Comparison of ENCODE assay signal across 8 cellular contexts in genomic region chr10:51700228-51700835, GRCh38. TPM values are rescaled to one million over a fixed set of nuclear protein-coding genes. Genes with fewer than 3 reads are reported as not detected.
DNase-seq lines count a peak whose midpoint lies in the region; ATAC-seq and TF ChIP-seq lines count a peak whose summit lies in the region.

No MANE protein-coding gene starts in this region.

- H3K9me3 ChIP-seq in Karpas-422 (ENCODE audit: low read length) (no peaks in the 10 kb centered on the region), left ventricle myocardium inferior (replicated peaks) (no peaks in the 10 kb centered on the region)

- peak in 1 of 2 donors; percentile 23 for ATAC-seq in activated naive CD4-positive, alpha-beta T cell treated with anti-CD3 and anti-CD28 coated beads, Interleukin-2, amount 50 U/mL, for 72 hours
- no peak for ATAC-seq in HG02678 (IDR thresholded peaks at IDR 0.05; ENCODE audit: unreplicated experiment)
- ATAC-seq in GM21528 (IDR thresholded peaks at IDR 0.05; ENCODE audit: low FRiP score, unreplicated experiment), result no peak

- H3K4me3 Mint-ChIP-seq in CD14-positive monocyte, result peak overlapping the region; percentile 98 to 99

- no peaks in the 10 kb centered on the region for H3K9me2 ChIP-seq in Karpas-422 (replicated peaks; ENCODE audit: insufficient read depth, low read length)

- H3K4me1 Mint-ChIP-seq in CD14-positive monocyte, result peaks cover 36% of the 10 kb centered on the region

- DNase-seq in CD14-positive monocyte (ENCODE audit: low spot score) (no peak), Karpas-422 (no peak), left ventricle myocardium inferior (no peak), putamen (ENCODE audit: low spot score) (peak; percentile 3), NCI-H1436 (lab: John Stamatoyannopoulos, UW) (no peak)
- no peak for DNase-seq in activated naive CD4-positive, alpha-beta T cell treated with anti-CD3 and anti-CD28 coated beads, Interleukin-2, amount 50 U/mL, for 72 hours (ENCODE audit: low spot score in 2 of 2)

- no peaks in the 10 kb centered on the region for H3K27me3 Mint-ChIP-seq in CD14-positive monocyte (ENCODE audit: low read depth in 3 of 3)

- H4K20me1 ChIP-seq in Karpas-422 (ENCODE audit: insufficient read depth, low read depth, low read length), result peaks cover 6% of the 10 kb centered on the region; the same call in 1 of the 2 replicates

- peak overlapping the region; percentile 77 for H3K9ac ChIP-seq in Karpas-422 (ENCODE audit: low read length)

- H3K27ac ChIP-seq in Karpas-422 (ENCODE audit: low read length), result peak overlapping the region; percentile 67
- peak overlapping the region; percentile 95 for H3K27ac ChIP-seq in left ventricle myocardium inferior (replicated peaks)

- peak overlapping the region; percentile 77 for H3K4me2 ChIP-seq in Karpas-422 (ENCODE audit: low read depth, low read length, poor library complexity, severe bottlenecking)

- peaks cover 23% of the 10 kb centered on the region for H3K79me2 ChIP-seq in Karpas-422 (ENCODE audit: low read length)

- no peaks in the 10 kb centered on the region for H3K9me3 Mint-ChIP-seq in CD14-positive monocyte
- no peaks in the 10 kb centered on the region for H3K9me3 Mint-ChIP-seq in activated naive CD4-positive, alpha-beta T cell treated with anti-CD3 and anti-CD28 coated beads, Interleukin-2, amount 50 U/mL, for 72 hours

- peaks cover 18% of the 10 kb centered on the region for H3K4me1 ChIP-seq in Karpas-422 (ENCODE audit: low read length)
- H3K4me1 ChIP-seq in left ventricle myocardium inferior, result peaks cover 47% of the 10 kb centered on the region

- H2AFZ ChIP-seq in Karpas-422 (ENCODE audit: low read length), result peak overlapping the region; percentile 81

- intact Hi-C loops in CD14-positive monocyte (cut with micrococcal nuclease), result no loop called here
- intact Hi-C loops in left ventricle myocardium inferior (cut with micrococcal nuclease), result no loop called here

- H3K27me3 ChIP-seq in Karpas-422 (ENCODE audit: low read length), result no peaks in the 10 kb centered on the region
- H3K27me3 ChIP-seq in left ventricle myocardium inferior (ENCODE audit: low read depth), result no peaks in the 10 kb centered on the region

- H3K4me3 ChIP-seq in Karpas-422 (ENCODE audit: low read length) (peak overlapping the region; percentile 69), left ventricle myocardium inferior (peak overlapping the region; percentile 70)

- peak overlapping the region; percentile 98 to 100 (median 100) for H3K27ac Mint-ChIP-seq in CD14-positive monocyte
- H3K27ac Mint-ChIP-seq in activated naive CD4-positive, alpha-beta T cell treated with anti-CD3 and anti-CD28 coated beads, Interleukin-2, amount 50 U/mL, for 72 hours, result peak overlapping the region; percentile 98 to 100

- peaks cover 11 to 19% of the 10 kb centered on the region in 2 donors for H3K36me3 Mint-ChIP-seq in CD14-positive monocyte
- peaks cover 31 to 33% of the 10 kb centered on the region in 2 donors for H3K36me3 Mint-ChIP-seq in activated naive CD4-positive, alpha-beta T cell treated with anti-CD3 and anti-CD28 coated beads, Interleukin-2, amount 50 U/mL, for 72 hours

- H3K36me3 ChIP-seq in Karpas-422 (ENCODE audit: insufficient read depth, low read length) (peaks cover 5% of the 10 kb centered on the region; the same call in 1 of the 2 replicates), left ventricle myocardium inferior (no peaks in the 10 kb centered on the region)

- no peak for TF ChIP-seq CTCF in CD14-positive monocyte (IDR thresholded peaks at IDR 0.05)
- TF ChIP-seq CTCF in left ventricle myocardium inferior (IDR thresholded peaks at IDR 0.05; ENCODE audit: borderline replicate concordance), result no peak

RNA-seq across cellular contexts. Expression of gene CSTF2T, which starts 0.9 kb away (rescaled TPM):
- 10 to 100 TPM in 1 of 2 donors, 1 to 10 TPM in 1; 7.4 to 11.0 TPM for polyA plus RNA-seq in CD14-positive monocyte
- 14.5 and 22.1 TPM in 2 replicates for total RNA-seq in Karpas-422 (2014; rRNA removed; shearing (Covaris generic); ENCODE audit: low replicate concordance)
- 10 to 100 TPM; 19.8 to 31.9 TPM for total RNA-seq in activated naive CD4-positive, alpha-beta T cell treated with anti-CD3 and anti-CD28 coated beads, Interleukin-2, amount 50 U/mL, for 72 hours
- 21.7 TPM for total RNA-seq in left ventricle myocardium inferior
